In the genomic region with DNA sequence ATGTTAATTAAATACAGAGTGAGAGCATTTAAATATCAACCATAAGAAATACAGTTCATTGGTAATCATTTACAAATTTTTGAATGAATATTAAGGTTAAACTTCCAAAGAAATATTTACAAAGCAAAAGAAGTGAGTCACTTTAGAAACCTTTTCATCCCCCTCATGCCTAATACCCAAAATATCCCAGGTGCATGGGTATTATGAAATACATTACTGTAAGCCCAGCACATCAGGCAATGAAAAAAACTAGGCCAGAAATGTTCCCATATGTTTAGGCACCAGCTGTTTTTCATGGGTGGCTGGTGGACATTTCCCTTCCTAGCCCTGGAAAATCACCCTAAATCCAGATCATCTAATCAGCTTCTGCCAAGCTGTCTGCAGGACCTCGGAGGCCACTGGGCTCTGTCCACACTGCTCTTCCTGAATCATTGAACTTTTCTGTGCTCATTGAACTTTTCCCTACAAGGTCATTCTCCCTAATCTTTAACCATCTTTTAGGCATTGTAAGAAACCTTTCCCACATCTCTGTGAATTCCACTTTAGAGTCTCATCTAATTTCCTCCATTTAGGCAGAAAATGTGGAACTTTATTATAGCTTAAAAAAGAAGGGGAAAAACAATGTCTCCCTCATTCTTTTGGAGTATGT, we compare ENCODE assay signal across 13 cellular contexts.
DNase-seq lines count a peak whose midpoint lies in the region; ATAC-seq and TF ChIP-seq lines count a peak whose summit lies in the region.
"Had no signal": no experiment of that assay in that cellular context is flagged by ENCODE, and none has a peak within 500 bp of the region (broad histone marks: within the 10 kb centered on the region; RNA-seq: fewer than 3 reads in every experiment).

No MANE protein-coding gene starts in this region.

- no peak overlapping the region for H2BK12ac ChIP-seq in trophoblast cell (ENCODE audit: low read length)

- H3K9ac ChIP-seq in IMR-90 (ENCODE audit: low read depth, low read length) (no peak overlapping the region), trophoblast cell (ENCODE audit: low read length) (no peak overlapping the region)
- H3K9ac ChIP-seq: BLaER1 treated with 17β-estradiol and CSF1 and Interleukin-3, amounts not matched to agents 10 nM and 100 nM had no signal

- H3K27ac ChIP-seq in IMR-90 (ENCODE audit: insufficient read depth, low read length), result no peak overlapping the region
- H3K27ac ChIP-seq in RWPE2 (ENCODE audit: poor library complexity, severe bottlenecking), result no peak overlapping the region
- H3K27ac ChIP-seq in trophoblast cell (ENCODE audit: low read depth, low read length), result no peak overlapping the region
- no peak overlapping the region for H3K27ac ChIP-seq in dorsolateral prefrontal cortex
- H3K27ac ChIP-seq: BLaER1 treated with 17β-estradiol and CSF1 and Interleukin-3, amounts not matched to agents 10 nM and 100 nM had no signal

- peak; percentile 6 for DNase-seq in IMR-90
- no peak for DNase-seq in RWPE2 (ENCODE audit: low spot score)
- DNase-seq in fibroblast of peridontal ligament (ENCODE audit: extremely low read depth), result peak; percentile 50
- DNase-seq in trophoblast cell, result peak; percentile 42 to 79
- DNase-seq in stimulated activated naive CD4-positive, alpha-beta T cell (lab: John Stamatoyannopoulos, UW), result no peak
- no peak for DNase-seq in dorsolateral prefrontal cortex
- DNase-seq: HCEC 1CT, NCI-H226, NCI-H526, SHP77 treated with DMSO at 0.1 percent for 48 hours had no signal

- no peak overlapping the region for H2AK9ac ChIP-seq in IMR-90 (replicated peaks; ENCODE audit: low read depth, low read length, poor library complexity)

- H4K91ac ChIP-seq in IMR-90 (ENCODE audit: insufficient read depth, low read depth, low read length), result no peak overlapping the region
- no peak overlapping the region for H4K91ac ChIP-seq in trophoblast cell (ENCODE audit: low read depth, low read length)

- intact Hi-C loops in IMR-90 (cut with micrococcal nuclease), result no loop called here
- intact Hi-C loops in dorsolateral prefrontal cortex (cut with DNase I), result no loop called here

- no peak overlapping the region for H3K18ac ChIP-seq in IMR-90 (ENCODE audit: low read depth, low read length)
- H3K18ac ChIP-seq in trophoblast cell (ENCODE audit: low read length), result no peak overlapping the region

- H4K20me1 ChIP-seq in IMR-90 (ENCODE audit: insufficient read depth, low read length), result no peaks in the 10 kb centered on the region
- H4K20me1 ChIP-seq: BLaER1 treated with 17β-estradiol and CSF1 and Interleukin-3, amounts not matched to agents 10 nM and 100 nM had no signal

- H3K4me2 ChIP-seq in IMR-90 (ENCODE audit: low read depth, low read length), result no peak overlapping the region
- no peak overlapping the region for H3K4me2 ChIP-seq in trophoblast cell (ENCODE audit: low read length)
- H3K4me2 ChIP-seq: BLaER1 treated with 17β-estradiol and CSF1 and Interleukin-3, amounts not matched to agents 10 nM and 100 nM had no signal

- WGBS in IMR-90 (ENCODE audit: extremely low coverage in 2 of 2, insufficient read length in 1 of 2), 2 experiments, result 50% methylated on average over 1 of the region's 1 CpG; no CpG with 5 or more reads in 1 of the 2 experiments
- no CpG with 5 or more reads among the region's 1 CpG for WGBS in trophoblast cell (ENCODE audit: extremely low coverage, insufficient coverage, insufficient read length)

- H2AK5ac ChIP-seq in IMR-90 (ENCODE audit: low read depth, low read length) (no peak overlapping the region), trophoblast cell (ENCODE audit: low read length) (no peak overlapping the region)

- H3K23ac ChIP-seq in IMR-90 (ENCODE audit: low read depth, low read length) (no peak overlapping the region), trophoblast cell (ENCODE audit: low read length) (no peak overlapping the region)

- H3K27me3 ChIP-seq in IMR-90 (ENCODE audit: control insufficient read depth, insufficient read depth, low read length), result no peaks in the 10 kb centered on the region
- H3K27me3 ChIP-seq in RWPE2 (ENCODE audit: insufficient read depth, poor library complexity, severe bottlenecking), result no peaks in the 10 kb centered on the region
- H3K27me3 ChIP-seq in trophoblast cell (ENCODE audit: insufficient read depth, low read length), result no peaks in the 10 kb centered on the region
- H3K27me3 ChIP-seq in dorsolateral prefrontal cortex, result no peaks in the 10 kb centered on the region
- H3K27me3 ChIP-seq: BLaER1 treated with 17β-estradiol and CSF1 and Interleukin-3, amounts not matched to agents 10 nM and 100 nM had no signal

- no peak overlapping the region for H2BK120ac ChIP-seq in IMR-90 (ENCODE audit: low read depth, low read length)
- H2BK120ac ChIP-seq in trophoblast cell (ENCODE audit: insufficient read depth, low read length, poor library complexity), result no peak overlapping the region

- dilution Hi-C loops in IMR-90 (cut with HindIII; ENCODE audit: low sequenced_read_pairs, unreplicated experiment), result no loop called here

- TF ChIP-seq POLR2A in IMR-90 (IDR thresholded peaks at IDR 0.05; ENCODE audit: low read depth, low read length), result no peak

- H3K56ac ChIP-seq in IMR-90 (ENCODE audit: extremely low read depth, insufficient read depth, low read length), result no peak overlapping the region

- H2BK15ac ChIP-seq in IMR-90 (ENCODE audit: low read depth, low read length), result no peak overlapping the region

- in situ Hi-C loops in IMR-90 (cut with MboI; ENCODE audit: low sequenced_read_pairs), result no loop called here

- H4K12ac ChIP-seq in trophoblast cell (ENCODE audit: low read depth, low read length), result no peak overlapping the region

- no TSS peak for BruUV-seq in IMR-90 (replicated peaks; lab: Mats Ljungman, UMichigan)

- H3K4me1 ChIP-seq in IMR-90 (ENCODE audit: control insufficient read depth, insufficient read depth, low read length) (peaks cover 6% of the 10 kb centered on the region), RWPE2 (ENCODE audit: insufficient read depth, poor library complexity, severe bottlenecking) (peaks cover 10% of the 10 kb centered on the region), trophoblast cell (ENCODE audit: control insufficient read depth in 1 of 2, insufficient read depth in 2 of 2, low read length in 2 of 2) (peaks cover 0 to 4% of the 10 kb centered on the region in 2 experiments)
- H3K4me1 ChIP-seq: BLaER1 treated with 17β-estradiol and CSF1 and Interleukin-3, amounts not matched to agents 10 nM and 100 nM had no signal

- H3K9me1 ChIP-seq in IMR-90 (ENCODE audit: insufficient read depth, low read length), result peaks cover 2% of the 10 kb centered on the region

- H4K8ac ChIP-seq in IMR-90 (ENCODE audit: low read depth in 2 of 2, low read length in 2 of 2), result no peak overlapping the region
- H4K8ac ChIP-seq in trophoblast cell (ENCODE audit: low read depth, low read length), result no peak overlapping the region

- H4K5ac ChIP-seq in IMR-90 (ENCODE audit: low read depth, low read length), result no peak overlapping the region

- H3K14ac ChIP-seq in IMR-90 (replicated peaks; ENCODE audit: low read depth, low read length), result no peak overlapping the region
- H3K14ac ChIP-seq in trophoblast cell (ENCODE audit: low read length), result no peak overlapping the region

- H2BK5ac ChIP-seq in IMR-90 (ENCODE audit: low read depth, low read length, poor library complexity, severe bottlenecking) (no peak overlapping the region), trophoblast cell (ENCODE audit: low read depth, low read length, poor library complexity) (no peak overlapping the region)

- H3K9me3 ChIP-seq in IMR-90 (ENCODE audit: control insufficient read depth, insufficient read depth, low read length) (no peaks in the 10 kb centered on the region), RWPE2 (ENCODE audit: severe bottlenecking) (no peaks in the 10 kb centered on the region), trophoblast cell (ENCODE audit: insufficient read depth, low read depth, low read length) (no peaks in the 10 kb centered on the region)
- H3K9me3 ChIP-seq: BLaER1 treated with 17β-estradiol and CSF1 and Interleukin-3, amounts not matched to agents 10 nM and 100 nM had no signal

- TF ChIP-seq CTCF in IMR-90 (conservative IDR thresholded peaks at IDR 0.05; ENCODE audit: low read depth, low read length) (no peak), RWPE2 (IDR thresholded peaks at IDR 0.05; ENCODE audit: poor library complexity, severe bottlenecking) (no peak), dorsolateral prefrontal cortex (IDR thresholded peaks at IDR 0.05 in 54 of 56, conservative IDR thresholded peaks at IDR 0.05 in 2 of 56; ENCODE audit: low read depth in 1 of 56, partially characterized antibody in 56 of 56) (no peak)

- POLR2A ChIA-PET in IMR-90 (lab: Charles Lee; ENCODE audit: unreplicated experiment), result interaction anchor here (0.6 kb wide), 1 partner anchor 152 kb away, joined by 3 read pairs; no protein-coding TSS in a partner anchor

- H3K79me1 ChIP-seq in IMR-90 (ENCODE audit: low read depth in 1 of 2, low read length in 2 of 2), result no peaks in the 10 kb centered on the region
- H3K79me1 ChIP-seq in trophoblast cell (ENCODE audit: low read length), result no peaks in the 10 kb centered on the region

- no peak for ATAC-seq in IMR-90 (ENCODE audit: low read depth)
- peak; percentile 47; the same call in 2 of the 3 replicates for ATAC-seq in RWPE2 (ENCODE audit: low read depth)
- no peak for ATAC-seq in GM21723 (IDR thresholded peaks at IDR 0.05; ENCODE audit: unreplicated experiment)
- ATAC-seq: Panc1 had no signal

- H2BK20ac ChIP-seq in IMR-90 (ENCODE audit: low read depth, low read length), result no peak overlapping the region

- H2AFZ ChIP-seq in IMR-90 (replicated peaks; ENCODE audit: low read length, poor library complexity) (no peak overlapping the region), trophoblast cell (ENCODE audit: insufficient read depth, low read length, poor library complexity) (no peak overlapping the region)

- H3K36me3 ChIP-seq in IMR-90 (ENCODE audit: control insufficient read depth, insufficient read depth, low read length) (no peaks in the 10 kb centered on the region), RWPE2 (ENCODE audit: low read depth) (no peaks in the 10 kb centered on the region), trophoblast cell (ENCODE audit: control insufficient read depth in 1 of 2, insufficient read depth in 2 of 2, low read length in 2 of 2) (no peaks in the 10 kb centered on the region)
- H3K36me3 ChIP-seq: BLaER1 treated with 17β-estradiol and CSF1 and Interleukin-3, amounts not matched to agents 10 nM and 100 nM had no signal

- TF ChIP-seq RAD21 in IMR-90 (IDR thresholded peaks at IDR 0.05; ENCODE audit: low read length), result no peak

- no peak overlapping the region for H3K4ac ChIP-seq in IMR-90 (ENCODE audit: low read depth, low read length)
- H3K4ac ChIP-seq in trophoblast cell (ENCODE audit: low read depth, low read length), result no peak overlapping the region

- CTCF ChIA-PET in IMR-90 (lab: Yijun Ruan, JAX), result interaction anchor here (0.7 kb wide), 1 partner anchor 17 kb away, joined by 3 read pairs; no protein-coding TSS in a partner anchor

- H3K4me3 ChIP-seq in IMR-90 (ENCODE audit: insufficient read depth, low read depth, low read length), result no peak overlapping the region
- H3K4me3 ChIP-seq in RWPE2 (ENCODE audit: severe bottlenecking), result no peak overlapping the region
- H3K4me3 ChIP-seq in trophoblast cell (ENCODE audit: low read depth, low read length), result no peak overlapping the region
- no peak overlapping the region for H3K4me3 ChIP-seq in dorsolateral prefrontal cortex
- H3K4me3 ChIP-seq: BLaER1 treated with 17β-estradiol and CSF1 and Interleukin-3, amounts not matched to agents 10 nM and 100 nM had no signal

- no peaks in the 10 kb centered on the region for H3K79me2 ChIP-seq in trophoblast cell (ENCODE audit: control insufficient read depth, insufficient read depth, low read length, poor library complexity)

Comparison
In these comparisons a context has a peak if more than half of its experiments do, and no peak if none do; other contexts are left out.
1. DNase-seq: peak in IMR-90 (single experiment), fibroblast of peridontal ligament (single experiment) and trophoblast cell (2 of 2); none in RWPE2 (single experiment), stimulated activated naive CD4-positive, alpha-beta T cell (0 of 6) and dorsolateral prefrontal cortex (0 of 10).